ENCODE assay signal across 8 cellular contexts in genomic region chr5:141876628-141877477, GRCh38. TPM values are rescaled to one million over a fixed set of nuclear protein-coding genes. Genes with fewer than 3 reads are reported as not detected.
A peak's percentile ranks its signal among the peaks of the same experiment; 100 is the strongest.
DNase-seq lines count a peak whose midpoint lies in the region; FAIRE-seq and TF ChIP-seq lines count a peak whose summit lies in the region.

No MANE protein-coding gene starts in this region.

- no peaks in the 10 kb centered on the region for H3K27me3 ChIP-seq in PC-9 (ENCODE audit: insufficient read depth, low read depth)
- H3K27me3 ChIP-seq in parathyroid adenoma (ENCODE audit: control insufficient read depth, insufficient read depth, low read length): no peaks in the 10 kb centered on the region

- peaks cover 34% of the 10 kb centered on the region for H3F3A ChIP-seq in PC-9 (ENCODE audit: insufficient read depth, low read depth)

- H3K9me3 ChIP-seq in ES-I3 (ENCODE audit: control insufficient read depth, insufficient read depth, low read length): no peaks in the 10 kb centered on the region
- H3K9me3 ChIP-seq in PC-9 (ENCODE audit: insufficient read depth, low read depth): no peaks in the 10 kb centered on the region
- H3K9me3 ChIP-seq in parathyroid adenoma (ENCODE audit: control insufficient read depth, low read length): no peaks in the 10 kb centered on the region

- peak overlapping the region; percentile 70 for H3K9ac ChIP-seq in ES-I3 (ENCODE audit: low read depth, low read length)
- peak overlapping the region; percentile 41 for H3K9ac ChIP-seq in parathyroid adenoma

- no peaks in the 10 kb centered on the region for H3K9me2 ChIP-seq in PC-9 (ENCODE audit: insufficient read depth)

- H3K27ac ChIP-seq in PC-9 (peak overlapping the region; percentile 69), parathyroid adenoma (peak overlapping the region; percentile 87)

- H3K4me2 ChIP-seq in PC-9: peak overlapping the region; percentile 84
- peak overlapping the region; percentile 92 for H3K4me2 ChIP-seq in parathyroid adenoma (ENCODE audit: low read length)

- DNase-seq in PC-9 (peak in 1 of 2 experiments; percentile 24), erythroblast (lab: John Stamatoyannopoulos, UW) (peak; percentile 29 to 44), KG1 (lab: John Stamatoyannopoulos, UW) (no peak), foreskin melanocyte (no peak), NK-92 (lab: John Stamatoyannopoulos, UW; ENCODE audit: unreplicated experiment) (no peak), GM19239 (ENCODE audit: insufficient read length, low spot score) (no peak)

- peaks cover 62% of the 10 kb centered on the region for H3K79me2 ChIP-seq in PC-9 (ENCODE audit: low read depth)
- H3K79me2 ChIP-seq in parathyroid adenoma: peaks cover 32% of the 10 kb centered on the region

- CTCF ChIA-PET in PC-9 (lab: Charles Lee): no interaction called here

- intact Hi-C loops in PC-9 (cut with micrococcal nuclease; ENCODE audit: unreplicated experiment): loop anchor here (1.0 to 5.0 kb wide), 3 partner anchors 11 to 45 kb away; partner anchors contain the start of gene DELE1

- BruUV-seq in PC-9 (replicated peaks; lab: Mats Ljungman, UMichigan): TSS peak; percentile 61

- H4K20me1 ChIP-seq in PC-9 (ENCODE audit: insufficient read depth): peaks cover 34% of the 10 kb centered on the region

- H3K36me3 ChIP-seq in ES-I3 (ENCODE audit: insufficient read depth, low read length) (no peaks in the 10 kb centered on the region), PC-9 (ENCODE audit: low read depth) (peaks cover 11% of the 10 kb centered on the region; the same call in 1 of the 2 replicates), parathyroid adenoma (ENCODE audit: control insufficient read depth, insufficient read depth, low read length) (no peaks in the 10 kb centered on the region)

- FAIRE-seq in GM19239 (lab: Jason Lieb, UNC): no peak

- TF ChIP-seq POLR2A in erythroblast (IDR thresholded peaks at IDR 0.05; ENCODE audit: low read length): no peak

- H3K4me1 ChIP-seq in ES-I3 (ENCODE audit: insufficient read depth, low read length) (peaks cover 51% of the 10 kb centered on the region), PC-9 (replicated peaks; ENCODE audit: insufficient read depth) (peaks cover 63% of the 10 kb centered on the region), parathyroid adenoma (peaks cover 32% of the 10 kb centered on the region)

- H2AFZ ChIP-seq in PC-9 (no peak overlapping the region), parathyroid adenoma (peak overlapping the region; percentile 68)

- TF ChIP-seq CTCF in PC-9 (conservative IDR thresholded peaks at IDR 0.05) (no peak), parathyroid adenoma (IDR thresholded peaks at IDR 0.05) (no peak)

- H3K4me3 ChIP-seq in PC-9: peak overlapping the region; percentile 99
- peak overlapping the region; percentile 62 for H3K4me3 ChIP-seq in parathyroid adenoma (ENCODE audit: low read depth, low read length)

- POLR2A ChIA-PET in PC-9 (lab: Charles Lee; ENCODE audit: unreplicated experiment): interaction anchor here (0.6 kb wide), 1 partner anchor 46 kb away, joined by 4 read pairs; no protein-coding TSS in a partner anchor

RNA-seq across cellular contexts. Expression of gene PCDH1, which starts 1.4 kb away (rescaled TPM):
- 88.5 and 101 TPM in 2 replicates for total RNA-seq in PC-9 (2021)

RNA-seq across cellular contexts. Expression of gene DELE1, which starts 46.8 kb away (rescaled TPM):
- 68.5 and 80.8 TPM in 2 replicates for total RNA-seq in PC-9 (2021)

Comparison
In these comparisons a context has a peak if more than half of its experiments do, and no peak if none do; other contexts are left out.
1. DNase-seq: peak in erythroblast (2 of 2); none in KG1 (single experiment), foreskin melanocyte (single experiment), NK-92 (single experiment) and GM19239 (single experiment).